ENCODE assay signal across 8 cellular contexts in the genomic region with DNA sequence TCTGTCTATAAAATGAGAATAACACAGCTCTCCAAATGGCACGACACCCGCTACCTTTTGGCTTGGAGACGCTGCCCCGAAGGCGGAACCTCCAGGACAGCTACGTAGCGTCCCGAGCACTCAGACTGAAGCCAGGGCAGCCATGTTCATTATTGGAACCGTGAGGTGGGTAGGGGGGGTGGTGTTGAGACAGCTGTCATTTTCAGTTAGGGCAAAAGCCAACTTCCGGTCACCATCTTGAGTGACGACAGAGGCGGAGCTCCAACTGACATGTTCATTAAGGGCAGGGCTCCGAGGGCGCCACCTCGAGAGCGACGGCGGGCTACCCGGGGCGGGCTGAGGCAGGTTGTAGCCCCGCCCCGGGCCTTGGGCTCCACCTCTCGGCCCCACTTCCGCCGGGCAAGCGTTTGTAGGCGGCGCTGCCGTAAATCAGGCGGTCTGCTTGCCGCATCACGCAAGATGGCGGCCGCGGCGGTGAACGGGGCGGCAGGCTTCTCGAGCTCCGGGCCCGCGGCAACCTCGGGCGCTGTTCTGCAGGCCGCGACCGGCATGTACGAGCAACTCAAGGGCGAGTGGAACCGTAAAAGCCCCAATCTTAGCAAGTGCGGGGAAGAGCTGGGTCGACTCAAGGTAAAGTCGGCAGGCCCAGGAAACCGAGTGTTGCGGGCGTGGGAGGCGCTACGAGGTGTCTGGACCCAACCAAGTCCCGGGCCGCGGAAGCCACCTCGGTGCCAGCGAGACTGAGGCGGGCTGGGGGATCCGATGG. TPM values are rescaled to one million over a fixed set of nuclear protein-coding genes. Genes with fewer than 3 reads are reported as not detected.
DNase-seq lines count a peak whose midpoint lies in the region; ATAC-seq and TF ChIP-seq lines count a peak whose summit lies in the region.

A gene (plus strand): TSS at position 240 of the 766 bp plus-strand sequence. CDS start 31 bp downstream, at position 271.

- POLR2A ChIA-PET in activated B cell treated with CpG ODN at 0.5 μM for 24 hours (lab: Charles Lee) = interaction anchor here (0.6 to 5.0 kb wide), 34 partner anchors 8 to 1625 kb away, joined by 3 to 82 read pairs (median 5); a partner anchor contains a TSS

- peak; percentile 99 for TF ChIP-seq POLR2A in GM18951 (IDR thresholded peaks at IDR 0.05; ENCODE audit: extremely low read depth, insufficient read depth, insufficient read length)

- H3K27ac ChIP-seq in caudate nucleus (ENCODE audit: low read depth, low read length) = peak within 1 kb of the TSS; percentile 92

- H3K27ac Mint-ChIP-seq in activated B cell treated with CpG ODN at 0.5 μM for 24 hours = peak within 1 kb of the TSS; percentile 96
- H3K27ac Mint-ChIP-seq in immature natural killer cell = peak within 1 kb of the TSS; percentile 91 to 99 (median 98)

- CTCF ChIA-PET in activated B cell treated with CpG ODN at 0.5 μM for 24 hours (lab: Charles Lee) = interaction anchor here (0.9 to 1.7 kb wide), 12 partner anchors 13 to 476 kb away, joined by 3 to 16 read pairs (median 6); a partner anchor contains a TSS

- H3K9me3 Mint-ChIP-seq in activated B cell treated with CpG ODN at 0.5 μM for 24 hours = no peaks in the 10 kb centered on the region
- H3K9me3 Mint-ChIP-seq in immature natural killer cell = no peaks in the 10 kb centered on the region

- TF ChIP-seq CTCF in AG09319 (IDR thresholded peaks at IDR 0.05; ENCODE audit: low read depth, low read length) (peak; percentile 20), activated B cell treated with CpG ODN at 0.5 μM for 24 hours (IDR thresholded peaks at IDR 0.05) (no peak)

- intact Hi-C loops in activated B cell treated with CpG ODN at 0.5 μM for 24 hours (cut with micrococcal nuclease) = loop anchor here (1.0 kb wide), 13 partner anchors 13 to 556 kb away; a partner anchor contains a TSS

- in situ Hi-C loops in GM18951 (cut with MboI; ENCODE audit: low sequenced_read_pairs, unreplicated experiment) = no loop called here

- ATAC-seq in HG03196 (IDR thresholded peaks at IDR 0.05; ENCODE audit: unreplicated experiment) = peak; percentile 93
- peak; percentile 96 for ATAC-seq in activated B cell treated with CpG ODN at 0.5 μM for 24 hours (ENCODE audit: low read depth)

- peaks cover 32% of the 10 kb centered on the region for H3K36me3 Mint-ChIP-seq in activated B cell treated with CpG ODN at 0.5 μM for 24 hours (ENCODE audit: low read depth)
- H3K36me3 Mint-ChIP-seq in immature natural killer cell = peaks cover 3 to 14% (median 8%) of the 10 kb centered on the region in 3 donors

- H3K4me3 Mint-ChIP-seq in activated B cell treated with CpG ODN at 0.5 μM for 24 hours (peak within 1 kb of the TSS; percentile 100), immature natural killer cell (peak within 1 kb of the TSS; percentile 97 to 100 (median 98))

- no peaks in the 10 kb centered on the region for H3K27me3 Mint-ChIP-seq in activated B cell treated with CpG ODN at 0.5 μM for 24 hours
- H3K27me3 Mint-ChIP-seq in immature natural killer cell (ENCODE audit: low read depth in 3 of 3) = peaks cover 2 to 11% (median 3%) of the 10 kb centered on the region in 3 donors

- H3K4me1 Mint-ChIP-seq in activated B cell treated with CpG ODN at 0.5 μM for 24 hours = peaks cover 25% of the 10 kb centered on the region
- peaks cover 30% of the 10 kb centered on the region in 2 donors for H3K4me1 Mint-ChIP-seq in immature natural killer cell

- DNase-seq in AG09319 (ENCODE audit: extremely low read depth, low read depth) (peak; percentile 96), NCI-H345 (lab: John Stamatoyannopoulos, UW) (peak; percentile 100), activated B cell treated with CpG ODN at 0.5 μM for 24 hours (peak; percentile 96), caudate nucleus (lab: John Stamatoyannopoulos, UW) (peak; percentile 75 to 100 (median 99)), immature natural killer cell (peak; percentile 98 to 99 (median 99)), smooth muscle cell of the brain vasculature (ENCODE audit: low read depth, low spot score) (peak; percentile 98)

RNA-seq across cellular contexts. Expression of the gene that starts here (rescaled TPM):
- total RNA-seq in activated B cell treated with CpG ODN at 0.5 μM for 24 hours = 134 and 138 TPM in 2 replicates
- polyA plus RNA-seq in immature natural killer cell = 100 to 1,000 TPM; 210 to 298 (median 236) TPM

Comparison
In these comparisons a context has a peak if more than half of its experiments do, and no peak if none do; other contexts are left out.
1. Peak in every context shown above with its lines: DNase-seq, ATAC-seq and H3K27ac ChIP-seq.